ENCODE assay signal across 28 cellular contexts in the genomic region with DNA sequence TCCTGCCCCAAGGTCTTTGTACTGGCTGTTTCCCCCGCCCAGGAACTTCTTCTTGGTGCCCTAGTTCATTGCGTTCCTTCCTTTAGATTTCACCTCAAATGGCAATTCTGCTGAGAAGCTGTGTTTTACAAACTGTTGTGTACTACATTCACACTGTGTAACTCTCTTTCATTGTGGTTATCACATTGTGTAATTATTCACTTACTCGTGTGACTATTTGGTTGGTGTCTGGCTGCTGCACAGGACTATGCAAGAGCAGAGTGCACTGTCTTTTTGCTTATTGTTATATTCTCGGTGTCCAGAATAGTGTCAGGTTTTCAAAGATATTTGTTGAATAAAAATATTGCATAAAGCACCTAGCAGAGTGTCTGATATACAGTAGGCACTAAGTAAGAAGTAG.
"Had no signal": no experiment of that assay in that cellular context is flagged by ENCODE, and none has a peak within 500 bp of the region (broad histone marks: within the 10 kb centered on the region; RNA-seq: fewer than 3 reads in every experiment).

No MANE protein-coding gene starts in this region.

- H3K9me3 ChIP-seq: uterus had no signal

- H3K9me3 Mint-ChIP-seq: activated CD4-positive, alpha-beta T cell treated with anti-CD3 and anti-CD28 coated beads, Interleukin-2, amount 10 ng/mL, durations not matched to agents 7 days and 5 days; type B pancreatic cell had no signal

- H3K4me1 ChIP-seq: breast epithelium, left lung had no signal

- H3K27me3 ChIP-seq: breast epithelium, heart right ventricle, left lung, uterus had no signal

- H3K27ac ChIP-seq: breast epithelium, heart right ventricle, left lung, skin epidermis, uterus had no signal

- H3K4me3 Mint-ChIP-seq: activated CD4-positive, alpha-beta memory T cell treated with anti-CD3 and anti-CD28 coated beads, Interleukin-2, amount 10 ng/mL, durations not matched to agents 7 days and 5 days; activated CD4-positive, alpha-beta T cell treated with anti-CD3 and anti-CD28 coated beads, Interleukin-2, amount 10 ng/mL, durations not matched to agents 7 days and 5 days; activated T-cell treated with anti-CD3 and anti-CD28 coated beads, Interleukin-2, amount 50 U/mL, for 24 hours; activated T-helper 17 cell treated with anti-CD3 and anti-CD28 coated beads, Interleukin-2, amount 50 U/mL, for 72 hours; endodermal cell; nephron; stimulated activated naive CD8-positive, alpha-beta T cell treated with anti-CD3 and anti-CD28 coated beads, Interleukin-15, amount 100 ng/mL, for 72 hours; type B pancreatic cell had no signal

- H3K4me1 Mint-ChIP-seq: activated CD4-positive, alpha-beta T cell treated with anti-CD3 and anti-CD28 coated beads, Interleukin-2, amount 10 ng/mL, durations not matched to agents 7 days and 5 days; activated T-helper 17 cell treated with anti-CD3 and anti-CD28 coated beads, Interleukin-2, amount 50 U/mL, for 72 hours; stimulated activated naive CD8-positive, alpha-beta T cell treated with anti-CD3 and anti-CD28 coated beads, Interleukin-15, amount 100 ng/mL, for 72 hours had no signal

- H3K4me3 ChIP-seq: breast epithelium, heart right ventricle, left lung, lung, skin epidermis, uterus had no signal

- DNase-seq: activated CD4-positive, alpha-beta memory T cell treated with anti-CD3 and anti-CD28 coated beads, Interleukin-2, amount 10 ng/mL, durations not matched to agents 7 days and 5 days; activated CD4-positive, alpha-beta T cell treated with anti-CD3 and anti-CD28 coated beads, Interleukin-2, amount 10 ng/mL, durations not matched to agents 7 days and 5 days; activated CD4-positive, CD25-positive, alpha-beta regulatory T cell treated with anti-CD3 and anti-CD28 coated beads, Interleukin-2, amount 50 U/mL, for 72 hours; activated CD8-positive, alpha-beta memory T cell treated with anti-CD3 and anti-CD28 coated beads, Interleukin-2, amount 50 U/mL, for 48 hours; activated gamma-delta T cell treated with Interleukin-2 at 50 U/mL for 16 hours; activated naive CD4-positive, alpha-beta T cell treated with anti-CD3 and anti-CD28 coated beads, Interleukin-2, amount 50 U/mL, for 16 hours; activated T-cell treated with anti-CD3 and anti-CD28 coated beads, Interleukin-2, amount 50 U/mL, for 24 hours; amygdala; central memory CD4-positive, alpha-beta T cell; endodermal cell; foreskin melanocyte; heart right ventricle; left lung; retina; stimulated activated CD4-positive, alpha-beta T cell treated with anti-CD3 and anti-CD28 coated beads, Interleukin-12 subunit alpha, Interleukin-12 subunit beta, amount 100 ng/mL, for 4 hours; stimulated activated CD4-positive, alpha-beta T cell treated with anti-CD3 and anti-CD28 coated beads, Interleukin-4, amount 100 ng/mL, for 1 hour; stimulated activated naive CD8-positive, alpha-beta T cell treated with anti-CD3 and anti-CD28 coated beads, Interleukin-15, amount 100 ng/mL, for 72 hours; substantia nigra; T-helper 2 cell; uterus had no signal

- H3K36me3 Mint-ChIP-seq: type B pancreatic cell had no signal

- H3K27me3 Mint-ChIP-seq: activated CD4-positive, alpha-beta memory T cell treated with anti-CD3 and anti-CD28 coated beads, Interleukin-2, amount 10 ng/mL, durations not matched to agents 7 days and 5 days; activated T-cell treated with anti-CD3 and anti-CD28 coated beads, Interleukin-2, amount 50 U/mL, for 24 hours; activated T-helper 17 cell treated with anti-CD3 and anti-CD28 coated beads, Interleukin-2, amount 50 U/mL, for 72 hours; stimulated activated naive CD8-positive, alpha-beta T cell treated with anti-CD3 and anti-CD28 coated beads, Interleukin-15, amount 100 ng/mL, for 72 hours; type B pancreatic cell had no signal

- ATAC-seq: activated T-helper 17 cell treated with anti-CD3 and anti-CD28 coated beads, Interleukin-2, amount 50 U/mL, for 72 hours; esophagus mucosa; heart right ventricle; left lung; sciatic nerve; stimulated activated naive CD8-positive, alpha-beta T cell treated with anti-CD3 and anti-CD28 coated beads, Interleukin-15, amount 100 ng/mL, for 72 hours had no signal

- H3K27ac Mint-ChIP-seq: activated CD4-positive, alpha-beta memory T cell treated with anti-CD3 and anti-CD28 coated beads, Interleukin-2, amount 10 ng/mL, durations not matched to agents 7 days and 5 days; activated CD4-positive, alpha-beta T cell treated with anti-CD3 and anti-CD28 coated beads, Interleukin-2, amount 10 ng/mL, durations not matched to agents 7 days and 5 days; activated T-cell treated with anti-CD3 and anti-CD28 coated beads, Interleukin-2, amount 50 U/mL, for 24 hours; activated T-helper 17 cell treated with anti-CD3 and anti-CD28 coated beads, Interleukin-2, amount 50 U/mL, for 72 hours; endodermal cell; stimulated activated naive CD8-positive, alpha-beta T cell treated with anti-CD3 and anti-CD28 coated beads, Interleukin-15, amount 100 ng/mL, for 72 hours; type B pancreatic cell had no signal

- H3K36me3 ChIP-seq: breast epithelium, heart right ventricle, left lung, uterus had no signal
